ENCODE assay signal across 8 cellular contexts in the genomic region with DNA sequence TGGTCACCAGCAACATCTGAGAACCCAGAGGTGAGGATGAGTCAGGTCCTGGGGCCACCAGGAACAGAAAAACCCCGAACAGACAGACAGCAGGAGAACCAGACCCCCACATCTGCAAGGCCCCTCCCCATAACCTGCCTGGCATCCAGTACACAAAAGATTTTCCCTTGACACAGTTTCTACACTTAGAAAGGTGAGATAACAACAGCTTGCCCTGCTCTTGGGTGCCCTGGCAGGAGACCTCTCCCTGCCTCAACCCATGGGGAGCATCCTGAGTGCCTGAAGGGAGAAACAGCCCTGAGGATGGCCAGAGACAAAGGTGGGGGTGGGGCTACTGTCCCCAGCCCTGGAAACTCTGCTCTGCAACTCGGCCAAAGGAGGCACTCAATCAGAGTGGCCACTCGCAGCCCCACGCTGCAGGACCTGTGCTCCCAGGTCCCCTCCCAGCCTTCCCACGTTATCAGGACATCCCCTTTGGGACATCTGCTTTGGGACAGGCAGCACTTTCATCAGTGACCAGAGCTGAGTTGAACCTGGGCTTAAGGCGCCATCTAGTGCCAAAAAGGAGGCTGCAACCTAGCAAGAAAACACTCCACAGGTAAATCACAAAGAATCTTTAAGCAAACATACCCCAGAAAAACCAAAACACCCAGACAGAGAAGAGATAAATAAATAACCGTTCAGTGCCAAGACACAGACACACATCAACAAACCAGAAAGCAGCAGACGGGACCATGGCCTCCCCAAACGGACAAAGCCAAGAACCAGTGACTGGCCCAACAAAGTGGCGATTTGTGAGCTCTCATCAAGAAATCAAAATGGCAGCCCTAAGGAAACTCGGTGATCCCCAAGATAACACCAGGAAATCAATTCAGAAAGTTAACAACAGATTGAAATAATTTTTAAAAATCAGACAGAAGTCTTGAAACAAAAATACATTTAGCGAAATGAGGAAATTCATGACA.
DNase-seq lines count a peak whose midpoint lies in the region; ATAC-seq, FAIRE-seq and TF ChIP-seq lines count a peak whose summit lies in the region.

No MANE protein-coding gene starts in this region.

- TF ChIP-seq CTCF in A549 (IDR thresholded peaks at IDR 0.05) (peak; percentile 44), GM23338 (conservative IDR thresholded peaks at IDR 0.05; ENCODE audit: low read depth in 2 of 2) (peak; percentile 74), OCI-LY1 (IDR thresholded peaks at IDR 0.05; ENCODE audit: low read length) (peak; percentile 96)

- H3K9me3 Mint-ChIP-seq in GM23338, result peaks cover 86% of the 10 kb centered on the region
- peaks cover 9 to 18% (median 13%) of the 10 kb centered on the region in 5 donors for H3K9me3 Mint-ChIP-seq in CD8-positive, alpha-beta memory T cell

- H3K36me3 ChIP-seq in GM23338 (ENCODE audit: insufficient read depth) (no peaks in the 10 kb centered on the region), OCI-LY1 (ENCODE audit: insufficient read depth, low read length) (no peaks in the 10 kb centered on the region)
- no peaks in the 10 kb centered on the region for H3K36me3 ChIP-seq in CD8-positive, alpha-beta memory T cell (ENCODE audit: insufficient read depth, low read length)

- TF ChIP-seq RAD21 in A549 (conservative IDR thresholded peaks at IDR 0.05 in 1 of 2, IDR thresholded peaks at IDR 0.05 in 1 of 2), result peak; percentile 56 to 75; a peak in 4 of 5 replicates

- 25% methylated on average over 12 of the region's 12 CpGs for WGBS in A549 (ENCODE audit: missing lambda C conversion rate)

- H3K36me3 Mint-ChIP-seq in GM23338 (ENCODE audit: low read depth) (peaks cover 65% of the 10 kb centered on the region), T-helper 17 cell (ENCODE audit: low read depth) (peaks cover 5% of the 10 kb centered on the region)
- no peaks in the 10 kb centered on the region for H3K36me3 Mint-ChIP-seq in CD8-positive, alpha-beta memory T cell

- no peak for FAIRE-seq in A549 (lab: Jason Lieb, UNC)

- peak in 1 of 2 experiments; percentile 44 for DNase-seq in A549 (ENCODE audit: low read depth in 1 of 2, low spot score in 1 of 2)
- DNase-seq in GM23338 (ENCODE audit: low spot score), result peak; percentile 69
- DNase-seq in kidney glomerular epithelial cell (lab: John Stamatoyannopoulos, UW), result no peak
- no peak for DNase-seq in CD8-positive, alpha-beta memory T cell
- no peak for DNase-seq in T-helper 17 cell

- H4K20me1 ChIP-seq in GM23338 (replicated peaks; ENCODE audit: insufficient read depth) (no peaks in the 10 kb centered on the region), OCI-LY1 (ENCODE audit: insufficient read depth, low read length) (no peaks in the 10 kb centered on the region)

- POLR2A ChIA-PET in A549 (lab: Yijun Ruan, JAX), result no interaction called here
- POLR2A ChIA-PET in CD8-positive, alpha-beta memory T cell (lab: Charles Lee), result no interaction called here

- H3K27me3 Mint-ChIP-seq in GM23338 (ENCODE audit: insufficient read depth, low read depth, poor library complexity) (peaks cover 6% of the 10 kb centered on the region), T-helper 17 cell (peaks cover 24% of the 10 kb centered on the region)
- peaks cover 1 to 21% of the 10 kb centered on the region in 2 donors for H3K27me3 Mint-ChIP-seq in CD8-positive, alpha-beta memory T cell

- no peaks in the 10 kb centered on the region for H3K4me1 ChIP-seq in A549
- H3K4me1 ChIP-seq in GM23338 (ENCODE audit: insufficient read depth), result no peaks in the 10 kb centered on the region
- H3K4me1 ChIP-seq in OCI-LY1 (ENCODE audit: insufficient read depth, low read length, severe bottlenecking), result no peaks in the 10 kb centered on the region
- H3K4me1 ChIP-seq in CD8-positive, alpha-beta memory T cell (ENCODE audit: insufficient read depth, low read length), result no peaks in the 10 kb centered on the region

- CTCF ChIA-PET in A549 (lab: Yijun Ruan, JAX), result interaction anchor here (0.8 to 1.2 kb wide), 3 partner anchors 12 to 292 kb away, joined by 3 to 4 read pairs (median 4); no protein-coding TSS in a partner anchor
- CTCF ChIA-PET in CD8-positive, alpha-beta memory T cell (lab: Charles Lee), result interaction anchor here (1.3 kb wide), 1 partner anchor 10 kb away, joined by 3 read pairs; no protein-coding TSS in a partner anchor

- H3K4me1 Mint-ChIP-seq in GM23338 (no peaks in the 10 kb centered on the region; the same call in 2 of the 3 replicates), T-helper 17 cell (no peaks in the 10 kb centered on the region)
- H3K4me1 Mint-ChIP-seq in CD8-positive, alpha-beta memory T cell, result no peaks in the 10 kb centered on the region

- no peak for TF ChIP-seq POLR2A in A549 (IDR thresholded peaks at IDR 0.05; ENCODE audit: low read length)

- H3K79me2 ChIP-seq in GM23338 (replicated peaks; ENCODE audit: insufficient read depth) (no peaks in the 10 kb centered on the region), OCI-LY1 (ENCODE audit: insufficient read depth, low read length) (no peaks in the 10 kb centered on the region)

- no peak for TF ChIP-seq EP300 in A549 (IDR thresholded peaks at IDR 0.05)

- H3K9me3 ChIP-seq in A549, result 0 out of 3 replicates have a peak, but pooled peaks cover 4% of the 10 kb centered on the region
- H3K9me3 ChIP-seq in OCI-LY1 (ENCODE audit: low read length), result no peaks in the 10 kb centered on the region
- H3K9me3 ChIP-seq in CD8-positive, alpha-beta memory T cell (ENCODE audit: low read length), result no peaks in the 10 kb centered on the region
- H3K9me3 ChIP-seq in T-helper 17 cell (ENCODE audit: control insufficient read depth, low read length, poor library complexity, severe bottlenecking), result no peaks in the 10 kb centered on the region

- no peak overlapping the region for H3K4me2 ChIP-seq in A549
- H3K4me2 ChIP-seq in GM23338, result no peak overlapping the region
- no peak overlapping the region for H3K4me2 ChIP-seq in OCI-LY1 (ENCODE audit: low read length)

- H3K4me3 ChIP-seq in A549 (no peak overlapping the region), GM23338 (no peak overlapping the region), OCI-LY1 (ENCODE audit: low read depth, low read length, poor library complexity, severe bottlenecking) (no peak overlapping the region)
- no peak overlapping the region for H3K4me3 ChIP-seq in CD8-positive, alpha-beta memory T cell (ENCODE audit: low read length)

- H2AFZ ChIP-seq in GM23338 (no peak overlapping the region), OCI-LY1 (ENCODE audit: low read length) (no peak overlapping the region)

- H3K27ac Mint-ChIP-seq in GM23338, result no peak overlapping the region
- H3K27ac Mint-ChIP-seq in CD8-positive, alpha-beta memory T cell, result no peak overlapping the region
- no peak overlapping the region for H3K27ac Mint-ChIP-seq in T-helper 17 cell

- H3F3A ChIP-seq in GM23338 (replicated peaks; ENCODE audit: low read depth) (no peaks in the 10 kb centered on the region), OCI-LY1 (ENCODE audit: insufficient read depth, low read length) (no peaks in the 10 kb centered on the region)

- H3K27me3 ChIP-seq in GM23338 (ENCODE audit: insufficient read depth) (no peaks in the 10 kb centered on the region), OCI-LY1 (ENCODE audit: insufficient read depth, low read length) (peaks cover 7% of the 10 kb centered on the region; the same call in 1 of the 2 replicates)
- no peaks in the 10 kb centered on the region for H3K27me3 ChIP-seq in CD8-positive, alpha-beta memory T cell (ENCODE audit: insufficient read depth, low read length, poor library complexity, severe bottlenecking)

- ATAC-seq in A549 (peak in 1 of 2 experiments; percentile 69; a peak in 3 of 6 replicates), GM23338 (no peak; the same call in 2 of the 3 replicates), esophagus mucosa (peak; percentile 44), HG03039 (IDR thresholded peaks at IDR 0.05; ENCODE audit: unreplicated experiment) (no peak), T-helper 17 cell (no peak)

- H3K9me2 ChIP-seq in GM23338 (ENCODE audit: insufficient read depth) (no peaks in the 10 kb centered on the region), OCI-LY1 (ENCODE audit: low read depth, low read length) (no peaks in the 10 kb centered on the region)

- H3K4me3 Mint-ChIP-seq in GM23338 (no peak overlapping the region), T-helper 17 cell (no peak overlapping the region)
- H3K4me3 Mint-ChIP-seq in CD8-positive, alpha-beta memory T cell, result no peak overlapping the region

- H3K9ac ChIP-seq in OCI-LY1 (ENCODE audit: low read length), result no peak overlapping the region

- H3K27ac ChIP-seq in A549, result no peak overlapping the region
- no peak overlapping the region for H3K27ac ChIP-seq in GM23338 (ENCODE audit: low read depth)
- H3K27ac ChIP-seq in OCI-LY1 (ENCODE audit: low read depth, low read length, poor library complexity, severe bottlenecking), result no peak overlapping the region
- no peak overlapping the region for H3K27ac ChIP-seq in CD8-positive, alpha-beta memory T cell (ENCODE audit: low read depth, low read length)

TF ChIP-seq in A549, 52 proteins besides CTCF, POLR2A, EP300 and RAD21:
- TF ChIP-seq SMC3 (IDR thresholded peaks at IDR 0.05), result 0 out of 3 replicates have a peak, but pooled peaks have one; percentile 12
- no peak for TF ChIP-seq PHF8 (IDR thresholded peaks at IDR 0.05; ENCODE audit: borderline replicate concordance, low read depth)

TF ChIP-seq in GM23338, 12 proteins besides CTCF, POLR2A, EP300 and RAD21 (continues in another document):
- no peak for TF ChIP-seq JUNB (IDR thresholded peaks at IDR 0.05; ENCODE audit: unreplicated experiment)

Comparison
In these comparisons a context has a peak if more than half of its experiments do, and no peak if none do; other contexts are left out.
1. CTCF ChIP-seq: peak in every context shown above with its lines; median percentile 96 in OCI-LY1; 74 in GM23338; 44 in A549.